12 cellular contexts compared by ENCODE assay signal in the genomic region with DNA sequence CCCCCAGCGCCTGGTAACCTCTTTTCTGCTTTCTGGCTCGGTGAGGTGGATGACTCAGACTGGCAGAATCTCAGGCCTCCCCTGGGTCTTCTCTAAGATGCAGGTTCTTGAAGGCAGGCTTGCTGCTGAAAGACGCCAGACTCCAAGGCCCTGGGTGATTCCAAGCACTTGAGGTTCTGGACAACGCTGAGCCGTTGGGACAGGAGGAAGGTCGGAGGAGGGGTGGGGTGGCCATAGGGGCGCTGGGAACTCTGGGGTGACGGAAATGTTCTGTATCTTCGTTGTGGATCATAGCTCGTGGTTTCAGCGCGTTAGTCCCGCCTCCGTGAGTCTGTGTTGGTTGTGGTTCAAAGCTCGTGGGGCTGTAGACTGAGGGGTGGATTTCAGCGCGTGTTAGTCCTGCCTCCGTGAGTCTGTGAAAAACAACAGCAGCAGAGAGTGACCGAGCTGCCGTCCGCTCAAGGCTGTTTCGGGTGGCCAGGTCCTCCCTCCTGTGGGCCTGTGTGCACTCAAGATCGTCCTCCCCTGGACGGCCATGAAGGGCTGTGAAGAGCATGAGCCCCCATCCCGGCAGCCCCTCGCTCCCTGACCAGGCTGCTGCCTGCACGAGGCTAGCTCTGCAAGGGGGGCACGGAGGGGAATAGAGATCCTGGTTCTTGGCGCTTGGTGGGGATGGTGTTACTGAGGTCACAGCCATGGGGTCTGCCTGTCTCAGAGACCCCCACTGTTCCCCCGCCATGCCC. TPM values are rescaled to one million over a fixed set of nuclear protein-coding genes. Genes with fewer than 3 reads are reported as not detected.
DNase-seq lines count a peak whose midpoint lies in the region; ATAC-seq and TF ChIP-seq lines count a peak whose summit lies in the region.
"Had no signal": no experiment of that assay in that cellular context is flagged by ENCODE, and none has a peak within 500 bp of the region (broad histone marks: within the 10 kb centered on the region; RNA-seq: fewer than 3 reads in every experiment).

No MANE protein-coding gene starts in this region.

- no peak overlapping the region for H2AFZ ChIP-seq in H9 (ENCODE audit: low read length)

- H3K4me1 Mint-ChIP-seq in H9 (peaks cover 0 to 6% of the 10 kb centered on the region in 2 experiments; a peak in 2 of 4 replicates), activated B cell treated with CpG ODN at 0.5 μM for 24 hours (no peaks in the 10 kb centered on the region)

- no peaks in the 10 kb centered on the region for H3K23me2 ChIP-seq in H9 (ENCODE audit: insufficient read length, low read depth, low read length, poor library complexity, severe bottlenecking)

- CTCF ChIA-PET in activated B cell treated with CpG ODN at 0.5 μM for 24 hours (lab: Charles Lee) = no interaction called here

- no peak overlapping the region for H3K18ac ChIP-seq in H9 (ENCODE audit: insufficient read length, low read depth, low read length)

- no peak overlapping the region for H4K5ac ChIP-seq in H9 (ENCODE audit: insufficient read length, low read depth, low read length)

- H3K9me3 ChIP-seq in H9 (ENCODE audit: control insufficient read depth, low read depth, low read length) = peaks cover 4% of the 10 kb centered on the region
- H3K9me3 ChIP-seq in adipocyte (ENCODE audit: control insufficient read depth, low read length) = peaks cover 14% of the 10 kb centered on the region
- H3K9me3 ChIP-seq: neutrophil had no signal

- H3K36me3 Mint-ChIP-seq in H9 (ENCODE audit: insufficient read depth in 1 of 3, low read depth in 3 of 3) = peaks cover 2 to 10% (median 2%) of the 10 kb centered on the region in 3 experiments; a peak in 6 of 7 replicates
- H3K36me3 Mint-ChIP-seq in activated B cell treated with CpG ODN at 0.5 μM for 24 hours (ENCODE audit: low read depth) = no peaks in the 10 kb centered on the region

- H3K9me3 Mint-ChIP-seq in H9 (peaks cover 11 to 18% of the 10 kb centered on the region in 2 experiments), activated B cell treated with CpG ODN at 0.5 μM for 24 hours (peaks cover 11% of the 10 kb centered on the region)

- H3K56ac ChIP-seq in H9 (ENCODE audit: insufficient read length, low read depth, low read length) = no peak overlapping the region

- H3K36me3 ChIP-seq in adipocyte (ENCODE audit: control insufficient read depth, insufficient read depth, low read length, severe bottlenecking) = no peaks in the 10 kb centered on the region
- H3K36me3 ChIP-seq: neutrophil had no signal

- peaks cover 2% of the 10 kb centered on the region for H4K20me1 ChIP-seq in H9 (ENCODE audit: control insufficient read depth, insufficient read depth, insufficient read length)

- no peaks in the 10 kb centered on the region for H3K79me2 ChIP-seq in H9 (ENCODE audit: insufficient read depth, low read length)

- H3K27ac ChIP-seq in H9 (ENCODE audit: insufficient read length, low read depth, low read length) = no peak overlapping the region
- H3K27ac ChIP-seq: coronary artery, neutrophil had no signal

- no peaks in the 10 kb centered on the region for H3K4me1 ChIP-seq in H9 (ENCODE audit: insufficient read depth, low read length)
- H3K4me1 ChIP-seq in adipocyte (ENCODE audit: control insufficient read depth, insufficient read depth, low read length) = peaks cover 4% of the 10 kb centered on the region

- no peak overlapping the region for H3K9ac ChIP-seq in H9 (ENCODE audit: extremely low read depth, insufficient read length, low read length)
- H3K9ac ChIP-seq in adipocyte (ENCODE audit: low read length) = no peak overlapping the region

- no peak overlapping the region for H3K4ac ChIP-seq in H9 (ENCODE audit: low read depth, low read length)

- H3K79me1 ChIP-seq in H9 (ENCODE audit: insufficient read depth, low read depth, low read length, poor library complexity, severe bottlenecking) = no peaks in the 10 kb centered on the region

- TF ChIP-seq CTCF in H9 (conservative IDR thresholded peaks at IDR 0.05) = no peak
- no peak for TF ChIP-seq CTCF in activated B cell treated with CpG ODN at 0.5 μM for 24 hours (IDR thresholded peaks at IDR 0.05)

- DNase-seq in H9 (no peak), activated B cell treated with CpG ODN at 0.5 μM for 24 hours (no peak), adipocyte (ENCODE audit: low read depth) (peak; percentile 13), globus pallidus (ENCODE audit: low spot score) (no peak), NCI-H2029 (lab: John Stamatoyannopoulos, UW) (no peak), cortex of kidney (lab: John Stamatoyannopoulos, UW) (no peak), DMS 273 (lab: John Stamatoyannopoulos, UW; ENCODE audit: unreplicated experiment) (no peak)
- peak; percentile 26 to 33 for DNase-seq in stimulated activated CD4-positive, alpha-beta T cell treated with anti-CD3 and anti-CD28 coated beads, Interleukin-2, amount 100 ng/mL, for 24 hours
- DNase-seq: hypothalamus, NCI-H524 treated with DMSO at 0.1 percent for 48 hours had no signal

- H3K4me3 ChIP-seq in adipocyte (ENCODE audit: low read length) = no peak overlapping the region
- H3K4me3 ChIP-seq: coronary artery had no signal

- H3K4me2 ChIP-seq in H9 (ENCODE audit: insufficient read depth, insufficient read length, low read length) = no peak overlapping the region

- H3K23ac ChIP-seq in H9 (ENCODE audit: insufficient read length, low read depth, low read length) = no peak overlapping the region

- no peak overlapping the region for H2BK20ac ChIP-seq in H9 (ENCODE audit: low read depth, low read length, poor library complexity, severe bottlenecking)

- ATAC-seq in activated B cell treated with CpG ODN at 0.5 μM for 24 hours (ENCODE audit: low read depth) = peak; percentile 37

- H3K14ac ChIP-seq in H9 (ENCODE audit: insufficient read depth, low read length) = 0 out of 2 replicates have a peak overlapping the region, but pooled peaks have one; percentile 0

- H3T11ph ChIP-seq in H9 (ENCODE audit: low read length) = no peak overlapping the region

- POLR2A ChIA-PET in activated B cell treated with CpG ODN at 0.5 μM for 24 hours (lab: Charles Lee) = no interaction called here

- H2BK15ac ChIP-seq in H9 (ENCODE audit: low read depth, low read length) = no peak overlapping the region

- intact Hi-C loops in activated B cell treated with CpG ODN at 0.5 μM for 24 hours (cut with micrococcal nuclease) = no loop called here

- H3K27me3 Mint-ChIP-seq in H9 (ENCODE audit: low read depth) (peaks cover 78% of the 10 kb centered on the region), activated B cell treated with CpG ODN at 0.5 μM for 24 hours (peaks cover 17% of the 10 kb centered on the region)

- no peak overlapping the region for H2BK120ac ChIP-seq in H9 (ENCODE audit: low read depth, low read length, poor library complexity, severe bottlenecking)

- no peak overlapping the region for H2BK5ac ChIP-seq in H9 (ENCODE audit: insufficient read length, low read length)

- no peak overlapping the region for H4K91ac ChIP-seq in H9 (ENCODE audit: insufficient read length, low read depth, low read length)

- no peak overlapping the region for H2BK12ac ChIP-seq in H9 (ENCODE audit: insufficient read length, low read depth, low read length)

- H2AK5ac ChIP-seq in H9 (ENCODE audit: insufficient read length, low read length) = no peak overlapping the region

- H3K27ac Mint-ChIP-seq in H9 (peak overlapping the region in 1 of 3 experiments; percentile 56; a peak in 1 of 7 replicates), activated B cell treated with CpG ODN at 0.5 μM for 24 hours (no peak overlapping the region)

- H3K4me3 Mint-ChIP-seq in H9 (no peak overlapping the region), activated B cell treated with CpG ODN at 0.5 μM for 24 hours (no peak overlapping the region)

- H3K27me3 ChIP-seq in H9 (ENCODE audit: insufficient read depth, low read length) (no peaks in the 10 kb centered on the region), adipocyte (replicated peaks; ENCODE audit: control insufficient read depth, insufficient read depth, low read length) (peaks cover 29% of the 10 kb centered on the region)

- WGBS in H9 (ENCODE audit: extremely low coverage, insufficient read length, low lambda C conversion rate) = no CpG with 5 or more reads among the region's 30 CpGs

- no peak overlapping the region for H4K8ac ChIP-seq in H9 (replicated peaks; ENCODE audit: insufficient read length, low read depth, low read length)

RNA-seq across cellular contexts. Expression of a gene that starts 7.7 kb away (rescaled TPM):
- total RNA-seq in H9 (2021) (0.07 and 0.11 TPM in 2 replicates), activated B cell treated with CpG ODN at 0.5 μM for 24 hours (not detected in 2 replicates)

Comparison
In these comparisons a context has a peak if more than half of its experiments do, and no peak if none do; other contexts are left out.
1. DNase-seq: peak in adipocyte (single experiment) and stimulated activated CD4-positive, alpha-beta T cell treated with anti-CD3 and anti-CD28 coated beads, Interleukin-2, amount 100 ng/mL, for 24 hours (2 of 2); none in H9 (single experiment), activated B cell treated with CpG ODN at 0.5 μM for 24 hours (single experiment), globus pallidus (single experiment), NCI-H2029 (single experiment), cortex of kidney (single experiment) and DMS 273 (single experiment).